27 cellular contexts compared by ENCODE assay signal in genomic region chr18:50458366-50458765, GRCh38.
"Had no signal": no experiment of that assay in that cellular context is flagged by ENCODE, and none has a peak within 500 bp of the region (broad histone marks: within the 10 kb centered on the region; RNA-seq: fewer than 3 reads in every experiment).

No MANE protein-coding gene starts in this region.

- H3K4me3 Mint-ChIP-seq: activated CD4-positive, alpha-beta memory T cell treated with anti-CD3 and anti-CD28 coated beads, Interleukin-2, amount 10 ng/mL, durations not matched to agents 7 days and 5 days; activated naive CD4-positive, alpha-beta T cell treated with anti-CD3 and anti-CD28 coated beads, Interleukin-2, amount 10 ng/mL, durations not matched to agents 7 days and 5 days; activated naive CD8-positive, alpha-beta T cell treated with anti-CD3 and anti-CD28 coated beads for 36 hours; activated T-cell treated with anti-CD3 and anti-CD28 coated beads, Interleukin-2, amount 50 U/mL, for 72 hours; T-cell had no signal

- H3K4me2 ChIP-seq: KMS-11 had no signal

- ATAC-seq: activated T-cell treated with anti-CD3 and anti-CD28 coated beads, Interleukin-2, amount 50 U/mL, for 72 hours; T-cell had no signal

- H3K36me3 Mint-ChIP-seq: activated naive CD4-positive, alpha-beta T cell treated with anti-CD3 and anti-CD28 coated beads, Interleukin-2, amount 10 ng/mL, durations not matched to agents 7 days and 5 days; activated naive CD8-positive, alpha-beta T cell treated with anti-CD3 and anti-CD28 coated beads for 36 hours; T-cell had no signal

- FAIRE-seq: RCC 7860, TTC549 had no signal

- H3K4me3 ChIP-seq: cardiac muscle cell had no signal

- H3K36me3 ChIP-seq: brain microvascular endothelial cell, cardiac muscle cell had no signal

- H3K27ac ChIP-seq: brain microvascular endothelial cell, cardiac muscle cell, KMS-11 had no signal

- H3K9me3 Mint-ChIP-seq: activated CD4-positive, alpha-beta memory T cell treated with anti-CD3 and anti-CD28 coated beads, Interleukin-2, amount 10 ng/mL, durations not matched to agents 7 days and 5 days; activated naive CD4-positive, alpha-beta T cell treated with anti-CD3 and anti-CD28 coated beads, Interleukin-2, amount 10 ng/mL, durations not matched to agents 7 days and 5 days; activated naive CD8-positive, alpha-beta T cell treated with anti-CD3 and anti-CD28 coated beads for 36 hours; activated T-helper 2 cell treated with anti-CD3 and anti-CD28 coated beads, Interferon-gamma antibody, Interleukin-2, Interleukin-4, amounts not matched to agents 10 μg/mL and 5 μg/mL and 100 μg/mL, durations not matched to agents 14 hours and 24 hours and 36 hours; T-cell had no signal

- DNase-seq: activated CD4-positive, alpha-beta memory T cell treated with anti-CD3 and anti-CD28 coated beads, Interleukin-2, amount 10 ng/mL, durations not matched to agents 7 days and 5 days; activated CD4-positive, alpha-beta T cell treated with anti-CD3 and anti-CD28 coated beads, Interleukin-2, amount 50 U/mL, for 1 hour; activated CD4-positive, CD25-positive, alpha-beta regulatory T cell; activated gamma-delta T cell treated with Interleukin-2 at 50 U/mL for 16 hours; activated naive CD4-positive, alpha-beta T cell treated with anti-CD3 and anti-CD28 coated beads, Interleukin-2, amount 10 ng/mL, durations not matched to agents 7 days and 5 days; activated naive CD8-positive, alpha-beta T cell treated with anti-CD3 and anti-CD28 coated beads for 36 hours; activated T-cell treated with anti-CD3 and anti-CD28 coated beads for 4 hours; activated T-cell treated with anti-CD3 and anti-CD28 coated beads, Interleukin-2, amount 50 U/mL, for 72 hours; brain microvascular endothelial cell; cerebellar nuclear complex; NCI-H1092; NCI-H1417; NCI-H1930; NCI-H2107; NCI-H2171 treated with DMSO at 0.1 percent for 48 hours; NCI-H345; NCI-H510A; NCI-H526 treated with DMSO at 0.1 percent for 48 hours; SIG-M5; T-cell; T-helper 2 cell; T1000 had no signal

- H3K27ac Mint-ChIP-seq: activated CD4-positive, alpha-beta memory T cell treated with anti-CD3 and anti-CD28 coated beads, Interleukin-2, amount 10 ng/mL, durations not matched to agents 7 days and 5 days; activated naive CD4-positive, alpha-beta T cell treated with anti-CD3 and anti-CD28 coated beads, Interleukin-2, amount 10 ng/mL, durations not matched to agents 7 days and 5 days; activated naive CD8-positive, alpha-beta T cell treated with anti-CD3 and anti-CD28 coated beads for 36 hours; activated T-cell treated with anti-CD3 and anti-CD28 coated beads, Interleukin-2, amount 50 U/mL, for 72 hours; activated T-helper 2 cell treated with anti-CD3 and anti-CD28 coated beads, Interferon-gamma antibody, Interleukin-2, Interleukin-4, amounts not matched to agents 10 μg/mL and 5 μg/mL and 100 μg/mL, durations not matched to agents 14 hours and 24 hours and 36 hours; T-cell had no signal

- H3K27me3 ChIP-seq: brain microvascular endothelial cell, cardiac muscle cell had no signal

- H3K4me1 Mint-ChIP-seq: activated CD4-positive, alpha-beta memory T cell treated with anti-CD3 and anti-CD28 coated beads, Interleukin-2, amount 10 ng/mL, durations not matched to agents 7 days and 5 days; activated naive CD4-positive, alpha-beta T cell treated with anti-CD3 and anti-CD28 coated beads, Interleukin-2, amount 10 ng/mL, durations not matched to agents 7 days and 5 days; activated naive CD8-positive, alpha-beta T cell treated with anti-CD3 and anti-CD28 coated beads for 36 hours; T-cell had no signal

- H3K9ac ChIP-seq: KMS-11 had no signal
